ENCODE assay signal across 13 cellular contexts in the genomic region with DNA sequence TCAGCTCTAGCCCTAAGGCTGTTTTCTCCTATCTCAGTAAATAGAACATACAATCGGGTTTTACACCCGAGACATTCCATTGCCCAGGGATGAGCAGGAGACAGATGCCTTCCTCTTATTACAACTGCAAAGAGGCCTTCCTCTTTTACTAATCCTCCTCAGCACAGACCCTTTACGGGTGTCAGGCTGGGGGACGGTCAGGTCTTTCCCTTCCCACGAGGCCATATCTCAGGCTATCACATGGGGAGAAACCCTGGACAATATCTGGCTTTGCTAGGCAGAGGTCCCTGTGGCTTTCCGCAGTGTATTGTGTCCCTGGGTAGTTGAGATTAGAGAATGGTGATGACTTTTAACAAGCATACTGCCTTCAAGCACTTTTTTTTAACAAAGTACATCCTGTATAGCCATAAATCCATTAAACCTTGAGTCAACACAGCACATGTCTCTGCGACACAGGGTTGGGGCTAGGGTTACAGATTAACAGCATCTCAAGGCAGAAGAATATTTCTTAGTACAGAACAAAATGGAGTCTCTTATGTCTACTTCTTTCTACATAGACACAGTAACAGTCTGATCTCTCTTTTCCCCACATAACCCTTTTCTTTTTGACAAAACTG. TPM values are rescaled to one million over a fixed set of nuclear protein-coding genes. Genes with fewer than 3 reads are reported as not detected.
"Had no signal": no experiment of that assay in that cellular context is flagged by ENCODE, and none has a peak within 500 bp of the region (broad histone marks: within the 10 kb centered on the region; RNA-seq: fewer than 3 reads in every experiment).

No MANE protein-coding gene starts in this region.

RNA-seq across cellular contexts. Expression of a gene that starts 49.9 kb away (rescaled TPM):
- total RNA-seq: activated CD4-positive, alpha-beta T cell treated with anti-CD3 and anti-CD28 coated beads, Interleukin-2, amount 10 ng/mL, durations not matched to agents 24 days and 14 days; activated CD8-positive, alpha-beta memory T cell treated with anti-CD3 and anti-CD28 coated beads for 36 hours; activated CD8-positive, alpha-beta T cell treated with anti-CD3 and anti-CD28 coated beads for 36 hours; activated naive CD8-positive, alpha-beta T cell treated with anti-CD3 and anti-CD28 coated beads for 36 hours; activated T-cell treated with anti-CD3 and anti-CD28 coated beads, Interleukin-2, amount 50 U/mL, for 72 hours; activated T-helper 17 cell treated with anti-CD3 and anti-CD28 coated beads, Interleukin-2, amount 50 U/mL, for 72 hours; aorta; cerebellum; MCF 10A; PC-9; Right ventricle myocardium superior; T-helper 1 cell treated with Interleukin-12 subunit alpha and Interleukin-12 subunit beta and Interleukin-4 antibody, amounts not matched to agents 30 ng/mL and 1 ng/mL, for 36 hours; T-helper 2 cell treated with Interferon-gamma antibody and Interleukin-4, amounts not matched to agents 100 ng/mL and 5 ng/mL, for 36 hours had no signal
